ENCODE assay signal across 24 cellular contexts in genomic region chr10:118957141-118957825, GRCh38.
"Had no signal": no experiment of that assay in that cellular context is flagged by ENCODE, and none has a peak within 500 bp of the region (broad histone marks: within the 10 kb centered on the region; RNA-seq: fewer than 3 reads in every experiment).

No MANE protein-coding gene starts in this region.

- H3K27ac ChIP-seq: esophagus muscularis mucosa, neural progenitor cell, psoas muscle, right atrium auricular region, tibial artery had no signal

- H3K4me3 Mint-ChIP-seq: activated B cell treated with CpG ODN at 0.5 μM for 24 hours; activated naive CD8-positive, alpha-beta T cell; activated T-cell treated with anti-CD3 and anti-CD28 coated beads, Interleukin-2, amount 50 U/mL, for 24 hours; central memory CD8-positive, alpha-beta T cell; mesothelial cell of epicardium; naive thymus-derived CD8-positive, alpha-beta T cell; neural progenitor cell; T-helper 1 cell treated with Interleukin-12 subunit alpha and Interleukin-12 subunit beta and Interleukin-4 antibody, amounts not matched to agents 30 μg/mL and 1 μg/mL, for 36 hours had no signal

- H3K27me3 ChIP-seq: esophagus muscularis mucosa, neural progenitor cell, right atrium auricular region, tibial artery had no signal

- H3K36me3 Mint-ChIP-seq: activated naive CD8-positive, alpha-beta T cell; mesothelial cell of epicardium; naive thymus-derived CD8-positive, alpha-beta T cell; neural progenitor cell had no signal

- H3K27ac Mint-ChIP-seq: activated B cell treated with CpG ODN at 0.5 μM for 24 hours; activated naive CD8-positive, alpha-beta T cell; activated T-cell treated with anti-CD3 and anti-CD28 coated beads, Interleukin-2, amount 50 U/mL, for 24 hours; activated T-helper 2 cell treated with anti-CD3 and anti-CD28 coated beads, Interferon-gamma antibody, Interleukin-2, Interleukin-4, amounts not matched to agents 10 μg/mL and 5 μg/mL and 100 μg/mL, durations not matched to agents 14 hours and 24 hours and 36 hours; mesothelial cell of epicardium; naive thymus-derived CD8-positive, alpha-beta T cell; neural progenitor cell; T-helper 1 cell treated with Interleukin-12 subunit alpha and Interleukin-12 subunit beta and Interleukin-4 antibody, amounts not matched to agents 30 μg/mL and 1 μg/mL, for 36 hours had no signal

- ATAC-seq: naive thymus-derived CD8-positive, alpha-beta T cell; stimulated activated naive CD8-positive, alpha-beta T cell treated with anti-CD3 and anti-CD28 coated beads, Interleukin-15, Interleukin-2, amounts not matched to agents 100 U/mL and 50 U/mL, for 24 hours had no signal

- H3K4me1 Mint-ChIP-seq: activated B cell treated with CpG ODN at 0.5 μM for 24 hours; central memory CD8-positive, alpha-beta T cell; naive thymus-derived CD8-positive, alpha-beta T cell had no signal

- DNase-seq: activated B cell treated with CpG ODN at 0.5 μM for 24 hours; activated CD4-positive, alpha-beta T cell treated with anti-CD3 and anti-CD28 coated beads for 4 hours; activated CD4-positive, alpha-beta T cell treated with anti-CD3 and anti-CD28 coated beads, Interleukin-2, amount 50 U/mL, for 48 hours; activated naive CD4-positive, alpha-beta T cell; activated T-cell treated with anti-CD3 and anti-CD28 coated beads, Interleukin-2, amount 50 U/mL, for 24 hours; effector memory CD4-positive, alpha-beta T cell; glutamatergic neuron; hippocampal formation; naive thymus-derived CD8-positive, alpha-beta T cell; stimulated activated CD4-positive, alpha-beta T cell treated with anti-CD3 and anti-CD28 coated beads, Interleukin-12 subunit alpha, Interleukin-12 subunit beta, amount 100 ng/mL, for 4 hours; stimulated activated CD4-positive, alpha-beta T cell treated with anti-CD3 and anti-CD28 coated beads, Interleukin-4, amount 100 ng/mL, for 4 hours; stimulated activated naive CD8-positive, alpha-beta T cell treated with anti-CD3 and anti-CD28 coated beads, Interleukin-15, Interleukin-2, amounts not matched to agents 100 U/mL and 50 U/mL, for 24 hours; substantia nigra; T1000; tibial artery had no signal

- H3K4me3 ChIP-seq: esophagus muscularis mucosa, neural progenitor cell, psoas muscle, right atrium auricular region, tibial artery had no signal

- H3K36me3 ChIP-seq: esophagus muscularis mucosa, neural progenitor cell, right atrium auricular region, tibial artery had no signal

- H3K9me3 Mint-ChIP-seq: activated B cell treated with CpG ODN at 0.5 μM for 24 hours; activated T-cell treated with anti-CD3 and anti-CD28 coated beads, Interleukin-2, amount 50 U/mL, for 24 hours; activated T-helper 2 cell treated with anti-CD3 and anti-CD28 coated beads, Interferon-gamma antibody, Interleukin-2, Interleukin-4, amounts not matched to agents 10 μg/mL and 5 μg/mL and 100 μg/mL, durations not matched to agents 14 hours and 24 hours and 36 hours; central memory CD8-positive, alpha-beta T cell; neural progenitor cell; T-helper 1 cell treated with Interleukin-12 subunit alpha and Interleukin-12 subunit beta and Interleukin-4 antibody, amounts not matched to agents 30 μg/mL and 1 μg/mL, for 36 hours had no signal

- H3K9ac ChIP-seq: neural progenitor cell had no signal

- H3K9me3 ChIP-seq: esophagus muscularis mucosa, psoas muscle, right atrium auricular region, tibial artery had no signal
